22 cellular contexts compared by ENCODE assay signal in the genomic region with DNA sequence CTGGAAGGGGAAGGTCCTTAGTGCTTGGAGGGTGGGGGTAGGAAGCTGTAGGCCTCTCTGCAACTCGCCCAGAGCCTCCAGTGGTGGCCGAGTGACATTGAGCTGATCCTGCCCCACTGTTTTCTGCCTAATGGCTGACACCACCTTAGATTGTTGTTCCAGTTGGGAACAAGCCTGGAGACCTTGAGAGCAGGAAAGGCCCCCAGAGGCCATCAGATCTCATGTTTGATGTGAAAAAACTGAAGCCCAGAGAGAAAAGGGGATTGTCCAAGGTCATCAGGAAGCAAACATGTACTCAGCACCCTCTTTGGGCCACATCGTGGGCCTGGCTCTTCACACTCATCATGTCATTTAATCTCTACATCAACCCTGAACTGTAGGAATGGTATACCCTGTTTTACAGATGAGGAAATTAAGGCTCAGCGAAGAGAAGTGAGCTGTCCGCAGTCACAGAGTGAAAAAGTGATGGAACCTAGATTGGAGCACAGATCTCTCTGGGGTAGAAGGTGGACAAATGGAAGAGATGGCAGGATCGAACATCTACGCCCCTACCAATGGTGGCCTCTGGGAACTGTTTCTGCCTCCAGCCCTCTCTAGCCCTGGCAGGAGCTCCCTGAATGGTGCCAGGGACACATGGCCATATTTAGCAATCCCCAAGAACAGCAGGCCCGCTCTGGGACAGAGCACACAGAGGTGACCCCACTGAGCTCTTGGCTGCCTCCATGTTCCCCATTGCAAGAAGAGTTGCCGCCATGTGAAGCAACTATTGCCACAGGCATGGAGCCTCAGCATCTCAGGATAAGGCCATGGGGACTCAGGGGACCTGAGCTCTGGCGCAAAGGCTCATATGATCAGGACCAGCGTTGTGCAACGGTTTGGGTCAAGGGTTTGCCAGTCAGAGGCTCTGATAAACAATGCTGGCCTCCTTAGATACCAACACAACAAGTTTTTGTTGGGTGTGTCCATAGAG. TPM values are rescaled to one million over a fixed set of nuclear protein-coding genes. Genes with fewer than 3 reads are reported as not detected.
DNase-seq lines count a peak whose midpoint lies in the region; ATAC-seq, FAIRE-seq and TF ChIP-seq lines count a peak whose summit lies in the region.
"Had no signal": no experiment of that assay in that cellular context is flagged by ENCODE, and none has a peak within 500 bp of the region (broad histone marks: within the 10 kb centered on the region; RNA-seq: fewer than 3 reads in every experiment).

No MANE protein-coding gene starts in this region.

- H3K4me1 Mint-ChIP-seq in neural progenitor cell = peaks cover 9% of the 10 kb centered on the region

- intact Hi-C loops in left ventricle myocardium superior (cut with micrococcal nuclease) = no loop called here
- intact Hi-C loops in left ventricle myocardium inferior (cut with micrococcal nuclease) = no loop called here
- intact Hi-C loops in upper lobe of right lung (cut with DNase I) = no loop called here

- no peak overlapping the region for H3K27ac ChIP-seq in left ventricle myocardium inferior (replicated peaks)
- H3K27ac ChIP-seq in neural progenitor cell = no peak overlapping the region
- H3K27ac ChIP-seq in upper lobe of right lung = no peak overlapping the region

- H3K9me3 ChIP-seq in left ventricle myocardium inferior (replicated peaks) = peaks cover 7% of the 10 kb centered on the region
- H3K9me3 ChIP-seq in neural progenitor cell (ENCODE audit: low read depth) = no peaks in the 10 kb centered on the region
- no peaks in the 10 kb centered on the region for H3K9me3 ChIP-seq in upper lobe of right lung
- H3K9me3 ChIP-seq: MG63, SK-N-SH had no signal

- FAIRE-seq in bronchial epithelial cell (lab: Jason Lieb, UNC) = peak; percentile 28
- FAIRE-seq: GM12878 had no signal

- ATAC-seq in left ventricle myocardium superior (peak; percentile 51), upper lobe of right lung (peak; percentile 86), GM18520 (IDR thresholded peaks at IDR 0.05; ENCODE audit: unreplicated experiment) (no peak), HG03342 (IDR thresholded peaks at IDR 0.05; ENCODE audit: unreplicated experiment) (no peak)
- ATAC-seq: GM12878 had no signal

- DNase-seq in left ventricle myocardium superior = no peak
- no peak for DNase-seq in left ventricle myocardium inferior
- no peak for DNase-seq in bronchial epithelial cell (ENCODE audit: low read depth)
- no peak for DNase-seq in neural progenitor cell (ENCODE audit: low spot score)
- DNase-seq in upper lobe of right lung = peak; percentile 83
- no peak for DNase-seq in NCI-H187 (lab: John Stamatoyannopoulos, UW)
- DNase-seq: ACHN, AML-193, DMS 273 treated with DMSO at 0.1 percent for 48 hours, GDM1, H7, Karpas-422, MG63, NCI-H1105 treated with DMSO at 0.1 percent for 48 hours, NCI-H187 treated with DMSO at 0.1 percent for 48 hours, NCI-H69, SHP77, SK-N-SH had no signal

- no peaks in the 10 kb centered on the region for H4K20me1 ChIP-seq in neural progenitor cell (ENCODE audit: low read depth)

- no peaks in the 10 kb centered on the region for H3K79me2 ChIP-seq in neural progenitor cell (ENCODE audit: low read depth)

- no peak overlapping the region for H3K4me3 Mint-ChIP-seq in neural progenitor cell
- H3K4me3 Mint-ChIP-seq: CD14-positive monocyte had no signal

- no peaks in the 10 kb centered on the region for H3K9me3 Mint-ChIP-seq in neural progenitor cell

- H3K4me3 ChIP-seq in left ventricle myocardium inferior = no peak overlapping the region
- H3K4me3 ChIP-seq in bronchial epithelial cell (ENCODE audit: low read depth, low read length) = no peak overlapping the region
- H3K4me3 ChIP-seq in neural progenitor cell = no peak overlapping the region
- H3K4me3 ChIP-seq in upper lobe of right lung = no peak overlapping the region
- H3K4me3 ChIP-seq: GM12878, MG63 had no signal

- peaks cover 4% of the 10 kb centered on the region for H3K27me3 Mint-ChIP-seq in neural progenitor cell (ENCODE audit: insufficient read depth, low read depth)

- no peaks in the 10 kb centered on the region for H3F3A ChIP-seq in neural progenitor cell (ENCODE audit: low read depth)

- H3K4me2 ChIP-seq in neural progenitor cell = no peak overlapping the region
- H3K4me2 ChIP-seq: SK-N-SH had no signal

- no peak overlapping the region for H2AFZ ChIP-seq in neural progenitor cell (replicated peaks)

- no peaks in the 10 kb centered on the region for H3K36me3 ChIP-seq in left ventricle myocardium inferior
- no peaks in the 10 kb centered on the region for H3K36me3 ChIP-seq in bronchial epithelial cell (ENCODE audit: control insufficient read depth, insufficient read depth, low read length)
- H3K36me3 ChIP-seq in neural progenitor cell = no peaks in the 10 kb centered on the region
- H3K36me3 ChIP-seq in upper lobe of right lung = no peaks in the 10 kb centered on the region
- H3K36me3 ChIP-seq: MG63 had no signal

- peak overlapping the region; percentile 66 for H3K27ac Mint-ChIP-seq in neural progenitor cell

- H3K36me3 Mint-ChIP-seq in neural progenitor cell = no peaks in the 10 kb centered on the region
- H3K36me3 Mint-ChIP-seq: CD14-positive monocyte had no signal

- no peak overlapping the region for H3K9ac ChIP-seq in neural progenitor cell
- H3K9ac ChIP-seq: SK-N-SH had no signal

- H3K27me3 ChIP-seq in left ventricle myocardium inferior (ENCODE audit: low read depth) = no peaks in the 10 kb centered on the region
- H3K27me3 ChIP-seq in bronchial epithelial cell (ENCODE audit: control insufficient read depth, insufficient read depth, low read length) = no peaks in the 10 kb centered on the region
- no peaks in the 10 kb centered on the region for H3K27me3 ChIP-seq in neural progenitor cell
- no peaks in the 10 kb centered on the region for H3K27me3 ChIP-seq in upper lobe of right lung
- H3K27me3 ChIP-seq: MG63 had no signal

- TF ChIP-seq CTCF in left ventricle myocardium inferior (IDR thresholded peaks at IDR 0.05; ENCODE audit: borderline replicate concordance) (no peak), bronchial epithelial cell (IDR thresholded peaks at IDR 0.05; ENCODE audit: insufficient read depth, low read length, severe bottlenecking) (no peak), neural progenitor cell (IDR thresholded peaks at IDR 0.05) (no peak), upper lobe of right lung (IDR thresholded peaks at IDR 0.05) (no peak)

- H3K4me1 ChIP-seq in left ventricle myocardium inferior (no peaks in the 10 kb centered on the region), neural progenitor cell (peaks cover 8% of the 10 kb centered on the region), upper lobe of right lung (no peaks in the 10 kb centered on the region)

RNA-seq across cellular contexts. Expression of a gene that starts 31.6 kb away (rescaled TPM):
- total RNA-seq in left ventricle myocardium superior (23.1 TPM), left ventricle myocardium inferior (22.5 TPM), bronchial epithelial cell (16.6 and 21.3 TPM in 2 replicates), neural progenitor cell (ENCODE audit: low replicate concordance) (20.4 and 21.3 TPM in 2 replicates), upper lobe of right lung (16.0 TPM)

Comparison
In these comparisons a context has a peak if more than half of its experiments do, and no peak if none do; other contexts are left out.
1. ATAC-seq: peak in left ventricle myocardium superior (single experiment) and upper lobe of right lung (single experiment); none in GM18520 (single experiment) and HG03342 (single experiment).